In the genomic region with DNA sequence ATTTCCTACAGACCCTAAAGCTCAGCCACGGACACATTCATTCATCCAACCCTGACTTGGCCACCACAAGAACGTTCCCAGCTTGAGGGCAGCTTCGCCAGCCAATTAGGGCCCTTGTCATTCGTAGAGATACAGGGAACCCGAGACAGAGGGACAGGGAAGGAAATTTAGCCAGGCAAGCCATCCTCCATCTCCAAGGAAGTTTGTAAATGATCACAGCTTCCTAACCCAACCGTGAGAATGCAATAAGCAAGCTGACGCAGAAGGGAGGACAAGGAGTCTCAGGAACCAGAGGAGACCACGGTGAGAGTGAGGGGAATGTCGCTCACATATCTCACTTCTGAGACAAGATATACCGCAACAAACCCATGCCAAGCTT, we compare ENCODE assay signal across 10 cellular contexts. TPM values are rescaled to one million over a fixed set of nuclear protein-coding genes. Genes with fewer than 3 reads are reported as not detected.
DNase-seq lines count a peak whose midpoint lies in the region; TF ChIP-seq lines count a peak whose summit lies in the region.
"Had no signal": no experiment of that assay in that cellular context is flagged by ENCODE, and none has a peak within 500 bp of the region (broad histone marks: within the 10 kb centered on the region; RNA-seq: fewer than 3 reads in every experiment).

No MANE protein-coding gene starts in this region.

- peaks cover 50% of the 10 kb centered on the region for H3K36me3 Mint-ChIP-seq in HFFc6 (ENCODE audit: low read depth)

- no peaks in the 10 kb centered on the region for H3K36me3 ChIP-seq in muscle layer of colon (ENCODE audit: insufficient read depth, low read length)

- H3K27ac ChIP-seq in muscle layer of colon (ENCODE audit: low read depth, low read length): peak overlapping the region; percentile 71

- H3K4me3 Mint-ChIP-seq in HFFc6: peak overlapping the region; percentile 100

- no peaks in the 10 kb centered on the region for H3K9me3 ChIP-seq in muscle layer of colon (ENCODE audit: low read length)

- no peaks in the 10 kb centered on the region for H3K9me3 Mint-ChIP-seq in HFFc6

- H3K9ac ChIP-seq in muscle layer of colon (ENCODE audit: low read length): peak overlapping the region; percentile 45

- H3K27me3 ChIP-seq in muscle layer of colon (ENCODE audit: control insufficient read depth in 1 of 2, insufficient read depth in 2 of 2, low read length in 2 of 2): no peaks in the 10 kb centered on the region

- no peak for DNase-seq in AG04449 (ENCODE audit: low read depth, low spot score)
- no peak for DNase-seq in HFFc6
- DNase-seq in cardiac fibroblast (ENCODE audit: low read depth in 2 of 2): peak in 1 of 2 donors; percentile 39
- no peak for DNase-seq in effector CD8-positive, alpha-beta T cell (lab: John Stamatoyannopoulos, UW)
- DNase-seq in HuH-7.5 (ENCODE audit: low spot score): no peak
- DNase-seq in ecto neural progenitor cell (ENCODE audit: low spot score): no peak
- DNase-seq in NCI-H748 treated with DMSO at 0.1 percent for 48 hours (lab: John Stamatoyannopoulos, UW): no peak
- DNase-seq: caudate nucleus, NCI-H187 treated with DMSO at 0.1 percent for 48 hours had no signal

- no peaks in the 10 kb centered on the region for H3K27me3 Mint-ChIP-seq in HFFc6 (ENCODE audit: insufficient read depth)

- peaks cover 58% of the 10 kb centered on the region for H3K4me1 Mint-ChIP-seq in HFFc6 (ENCODE audit: low read depth)

- TF ChIP-seq CTCF in AG04449 (IDR thresholded peaks at IDR 0.05; ENCODE audit: insufficient read depth, low read length, missing control alignments): no peak
- no peak for TF ChIP-seq CTCF in HFFc6 (IDR thresholded peaks at IDR 0.05)
- TF ChIP-seq CTCF in cardiac fibroblast (IDR thresholded peaks at IDR 0.05; ENCODE audit: low read depth, low read length): no peak

- H3K27ac Mint-ChIP-seq in HFFc6: peak overlapping the region; percentile 96

- CTCF ChIA-PET in AG04449 (lab: Yijun Ruan, JAX): interaction anchor here (0.8 to 6.5 kb wide), 31 partner anchors 8 to 168 kb away, joined by 3 to 60 read pairs (median 5); no protein-coding TSS in a partner anchor

- peaks cover 56% of the 10 kb centered on the region for H3K4me1 ChIP-seq in muscle layer of colon (ENCODE audit: insufficient read depth, low read length)

- H3K4me3 ChIP-seq in AG04449 (ENCODE audit: low read depth, low read length) (peak overlapping the region; percentile 95), cardiac fibroblast (replicated peaks in 1 of 2; ENCODE audit: low read depth in 2 of 2, low read length in 2 of 2) (peak overlapping the region; percentile 98), muscle layer of colon (ENCODE audit: low read depth in 1 of 2, low read length in 2 of 2) (peak overlapping the region; percentile 60 to 76)

- POLR2A ChIA-PET in AG04449 (lab: Yijun Ruan, JAX): interaction anchor here (0.6 to 3.3 kb wide), 14 partner anchors 9 to 168 kb away, joined by 3 to 36 read pairs (median 4); no protein-coding TSS in a partner anchor

RNA-seq across cellular contexts. Expression of gene TRAM2, which starts 1.4 kb away (rescaled TPM):
- 100 to 1,000 TPM; 191 to 235 (median 215) TPM for total RNA-seq in HFFc6 (2021; fragmentation: NEBNext Ultra II Directional; extraction: Animal tissue kit (Norgen Biotek cat#: 25700))
